ENCODE assay signal across 22 cellular contexts in the genomic region with DNA sequence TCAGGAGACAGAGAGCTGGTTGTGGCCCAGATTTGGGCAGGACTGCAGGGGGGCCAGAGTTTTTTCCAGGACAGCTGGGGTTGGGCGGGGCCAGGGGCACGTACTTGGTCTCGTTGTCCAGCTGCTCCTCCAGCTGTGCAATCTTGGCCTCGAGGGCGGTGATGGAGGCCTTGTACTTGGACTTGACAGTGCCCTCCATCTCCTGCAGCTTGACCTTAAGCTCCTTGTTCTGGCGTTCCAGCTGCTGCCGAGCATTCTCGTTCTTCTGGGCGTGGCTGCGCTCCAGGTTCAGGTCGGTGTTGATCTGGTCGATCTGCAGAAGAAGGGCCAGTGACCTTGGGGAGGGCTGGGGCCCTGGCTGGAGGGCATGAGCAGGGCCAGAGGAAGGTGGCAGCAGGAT. TPM values are rescaled to one million over a fixed set of nuclear protein-coding genes. Genes with fewer than 3 reads are reported as not detected.
DNase-seq lines count a peak whose midpoint lies in the region; ATAC-seq and TF ChIP-seq lines count a peak whose summit lies in the region.
"Had no signal": no experiment of that assay in that cellular context is flagged by ENCODE, and none has a peak within 500 bp of the region (broad histone marks: within the 10 kb centered on the region; RNA-seq: fewer than 3 reads in every experiment).

No MANE protein-coding gene starts in this region.

- H3K27ac ChIP-seq in heart right ventricle (peak overlapping the region in 7 of 10 donors; percentile 32 to 73 (median 71)), rectal smooth muscle tissue (ENCODE audit: low read depth, low read length) (peak overlapping the region; percentile 92), transverse colon (peak overlapping the region; percentile 63 to 81 (median 74)), lower lobe of right lung (no peak overlapping the region)
- H3K27ac ChIP-seq in CD4-positive, alpha-beta T cell (ENCODE audit: low read depth, low read length), result no peak overlapping the region

- H3K27me3 ChIP-seq in heart right ventricle (no peaks in the 10 kb centered on the region), rectal smooth muscle tissue (ENCODE audit: control insufficient read depth, insufficient read depth, low read length) (no peaks in the 10 kb centered on the region), transverse colon (no peaks in the 10 kb centered on the region), lower lobe of right lung (ENCODE audit: low read depth) (no peaks in the 10 kb centered on the region)
- H3K27me3 ChIP-seq in CD4-positive, alpha-beta T cell (ENCODE audit: control insufficient read depth, insufficient read depth, low read length), result no peaks in the 10 kb centered on the region
- H3K27me3 ChIP-seq: BE2C had no signal

- CTCF ChIA-PET in CD4-positive, alpha-beta T cell (lab: Charles Lee), result interaction anchor here (0.8 to 2.8 kb wide), 2 partner anchors 16 to 202 kb away, joined by 3 to 13 read pairs; no protein-coding TSS in a partner anchor

- no peak for TF ChIP-seq CTCF in heart right ventricle (IDR thresholded peaks at IDR 0.05)
- no peak for TF ChIP-seq CTCF in transverse colon (IDR thresholded peaks at IDR 0.05)
- TF ChIP-seq CTCF in CD4-positive, alpha-beta T cell (IDR thresholded peaks at IDR 0.05), result no peak
- TF ChIP-seq CTCF in lower lobe of right lung (IDR thresholded peaks at IDR 0.05), result no peak

- H3K27me3 Mint-ChIP-seq in activated T-cell treated with anti-CD3 and anti-CD28 coated beads, Interleukin-2, amount 50 U/mL, for 72 hours (ENCODE audit: low read depth), result no peaks in the 10 kb centered on the region
- H3K27me3 Mint-ChIP-seq in CD4-positive, alpha-beta T cell, result no peaks in the 10 kb centered on the region
- H3K27me3 Mint-ChIP-seq: activated B cell treated with CpG ODN at 0.5 μM for 24 hours; activated CD8-positive, alpha-beta T cell treated with anti-CD3 and anti-CD28 coated beads for 36 hours; activated naive CD4-positive, alpha-beta T cell treated with anti-CD3 and anti-CD28 coated beads, Interleukin-2, amount 50 U/mL, for 24 hours had no signal

- H3K27ac Mint-ChIP-seq in activated T-cell treated with anti-CD3 and anti-CD28 coated beads, Interleukin-2, amount 50 U/mL, for 72 hours, result peak overlapping the region; percentile 73
- H3K27ac Mint-ChIP-seq in CD4-positive, alpha-beta T cell, result no peak overlapping the region
- H3K27ac Mint-ChIP-seq: activated B cell treated with CpG ODN at 0.5 μM for 24 hours; activated CD8-positive, alpha-beta T cell treated with anti-CD3 and anti-CD28 coated beads for 36 hours had no signal

- in situ Hi-C loops in transverse colon (cut with MboI; ENCODE audit: low pct_ligation_motif_present in 1 of 4, low pct_unique_long_range_greater_than_20kb in 1 of 4, low sequenced_read_pairs in 3 of 4), result loop anchor here in 1 of 4 donors (10.0 kb wide), 2 partner anchors 60 to 90 kb away; no protein-coding TSS in a partner anchor

- ATAC-seq in activated T-cell treated with anti-CD3 and anti-CD28 coated beads, Interleukin-2, amount 50 U/mL, for 72 hours (replicated peaks in 1 of 2), result no peak
- ATAC-seq in heart right ventricle (peak in 2 of 8 donors; percentile 4 to 8), lower lobe of right lung (no peak)
- ATAC-seq in CD4-positive, alpha-beta T cell (ENCODE audit: poor library complexity), result no peak
- ATAC-seq: activated CD8-positive, alpha-beta T cell treated with anti-CD3 and anti-CD28 coated beads for 36 hours had no signal

- no peak overlapping the region for H3K4me3 Mint-ChIP-seq in activated T-cell treated with anti-CD3 and anti-CD28 coated beads, Interleukin-2, amount 50 U/mL, for 72 hours
- no peak overlapping the region for H3K4me3 Mint-ChIP-seq in CD4-positive, alpha-beta T cell
- H3K4me3 Mint-ChIP-seq: activated B cell treated with CpG ODN at 0.5 μM for 24 hours; activated CD8-positive, alpha-beta T cell treated with anti-CD3 and anti-CD28 coated beads for 36 hours; activated naive CD4-positive, alpha-beta T cell treated with anti-CD3 and anti-CD28 coated beads, Interleukin-2, amount 50 U/mL, for 24 hours had no signal

- 69% methylated on average over 12 of the region's 12 CpGs for WGBS in heart right ventricle, 2 donors
- WGBS in transverse colon (ENCODE audit: low coverage in 1 of 2), 2 donors, result 67% methylated on average over 12 of the region's 12 CpGs; no CpG with 5 or more reads in 1 of the 2 donors

- intact Hi-C loops in heart right ventricle (cut with DNase I), result no loop called here
- intact Hi-C loops in transverse colon (cut with DNase I; ENCODE audit: low total_unique reads), result no loop called here
- intact Hi-C loops in CD4-positive, alpha-beta T cell (cut with DNase I, micrococcal nuclease), result no loop called here
- intact Hi-C loops in lower lobe of right lung (cut with DNase I), result no loop called here

- H3K4me3 ChIP-seq in heart right ventricle (no peak overlapping the region), rectal smooth muscle tissue (ENCODE audit: low read length) (no peak overlapping the region), transverse colon (no peak overlapping the region), lower lobe of right lung (no peak overlapping the region)

- H3K4me1 ChIP-seq in heart right ventricle, result peaks cover 0 to 32% (median 13%) of the 10 kb centered on the region in 9 donors
- H3K4me1 ChIP-seq in rectal smooth muscle tissue (ENCODE audit: control insufficient read depth, insufficient read depth, low read length), result peaks cover 4% of the 10 kb centered on the region
- H3K4me1 ChIP-seq in transverse colon, result peaks cover 0 to 10% (median 3%) of the 10 kb centered on the region in 4 donors
- peaks cover 14% of the 10 kb centered on the region for H3K4me1 ChIP-seq in lower lobe of right lung
- H3K4me1 ChIP-seq: BE2C had no signal

- POLR2A ChIA-PET in CD4-positive, alpha-beta T cell (lab: Charles Lee), result interaction anchor here (1.9 kb wide), 1 partner anchor 13 kb away, joined by 6 read pairs; no protein-coding TSS in a partner anchor

- no peak for TF ChIP-seq POLR2A in transverse colon (IDR thresholded peaks at IDR 0.05)

- peaks cover 6% of the 10 kb centered on the region for H3K4me1 Mint-ChIP-seq in activated T-cell treated with anti-CD3 and anti-CD28 coated beads, Interleukin-2, amount 50 U/mL, for 72 hours (ENCODE audit: low read depth)
- H3K4me1 Mint-ChIP-seq in CD4-positive, alpha-beta T cell (ENCODE audit: low read depth), result peaks cover 33% of the 10 kb centered on the region
- H3K4me1 Mint-ChIP-seq: activated B cell treated with CpG ODN at 0.5 μM for 24 hours had no signal

- DNase-seq in activated T-cell treated with anti-CD3 and anti-CD28 coated beads, Interleukin-2, amount 50 U/mL, for 72 hours, result no peak
- DNase-seq in activated T-cell treated with anti-CD3 and anti-CD28 coated beads, Interleukin-2, amount 50 U/mL, for 1 hour, result no peak
- DNase-seq in heart right ventricle, result no peak
- DNase-seq in transverse colon, result no peak
- DNase-seq in activated naive CD4-positive, alpha-beta T cell treated with Interleukin-2 at 50 U/mL for 16 hours, result no peak
- no peak for DNase-seq in CD4-positive, alpha-beta T cell
- DNase-seq in lower lobe of right lung, result no peak
- DNase-seq: activated B cell treated with CpG ODN at 0.5 μM for 24 hours; activated CD8-positive, alpha-beta T cell treated with anti-CD3 and anti-CD28 coated beads for 36 hours; BE2C; effector memory CD4-positive, alpha-beta T cell; EL; NCI-H1048; NCI-H2081; NCI-H446; nucleus accumbens; stimulated activated CD4-positive, alpha-beta T cell treated with anti-CD3 and anti-CD28 coated beads, Interleukin-1b, Interleukin-23, amount 100 ng/mL, for 48 hours; stimulated activated naive CD4-positive, alpha-beta T cell treated with Interleukin-2 at 50 U/mL for 16 hours; T-helper 9 cell had no signal

- H3K9ac ChIP-seq in rectal smooth muscle tissue (ENCODE audit: low read length), result no peak overlapping the region
- H3K9ac ChIP-seq: SK-N-SH had no signal

- H3K9me3 ChIP-seq in heart right ventricle, result no peaks in the 10 kb centered on the region
- no peaks in the 10 kb centered on the region for H3K9me3 ChIP-seq in transverse colon
- no peaks in the 10 kb centered on the region for H3K9me3 ChIP-seq in CD4-positive, alpha-beta T cell (ENCODE audit: control insufficient read depth, low read length)
- no peaks in the 10 kb centered on the region for H3K9me3 ChIP-seq in lower lobe of right lung
- H3K9me3 ChIP-seq: BE2C, SK-N-SH had no signal

- H3K36me3 ChIP-seq in heart right ventricle, result peaks cover 22 to 100% (median 88%) of the 10 kb centered on the region in 9 donors
- peaks cover 84% of the 10 kb centered on the region for H3K36me3 ChIP-seq in rectal smooth muscle tissue (ENCODE audit: control insufficient read depth, insufficient read depth, low read length)
- H3K36me3 ChIP-seq in transverse colon, result peaks cover 0 to 88% (median 49%) of the 10 kb centered on the region in 4 donors
- H3K36me3 ChIP-seq in lower lobe of right lung, result peaks cover 99% of the 10 kb centered on the region

- no peak for TF ChIP-seq EP300 in transverse colon (IDR thresholded peaks at IDR 0.05; ENCODE audit: low read depth)

- H3K36me3 Mint-ChIP-seq in activated T-cell treated with anti-CD3 and anti-CD28 coated beads, Interleukin-2, amount 50 U/mL, for 72 hours (ENCODE audit: insufficient read depth in 2 of 2), result peaks cover 22 to 43% of the 10 kb centered on the region in 2 donors
- H3K36me3 Mint-ChIP-seq in CD4-positive, alpha-beta T cell (ENCODE audit: low read depth), result peaks cover 91% of the 10 kb centered on the region

- no peaks in the 10 kb centered on the region for H3K9me3 Mint-ChIP-seq in activated T-cell treated with anti-CD3 and anti-CD28 coated beads, Interleukin-2, amount 50 U/mL, for 72 hours
- no peaks in the 10 kb centered on the region for H3K9me3 Mint-ChIP-seq in CD4-positive, alpha-beta T cell
- H3K9me3 Mint-ChIP-seq: activated B cell treated with CpG ODN at 0.5 μM for 24 hours; activated CD8-positive, alpha-beta T cell treated with anti-CD3 and anti-CD28 coated beads for 36 hours; activated naive CD4-positive, alpha-beta T cell treated with anti-CD3 and anti-CD28 coated beads, Interleukin-2, amount 50 U/mL, for 24 hours had no signal

RNA-seq across cellular contexts. Expression of a gene that starts 32.1 kb away (rescaled TPM):
- 10 to 100 TPM; 32.7 to 44.5 TPM for total RNA-seq in activated T-cell treated with anti-CD3 and anti-CD28 coated beads, Interleukin-2, amount 50 U/mL, for 72 hours
- total RNA-seq in heart right ventricle, result 100 to 1,000 TPM in 1 of 10 donors, 10 to 100 TPM in 8, 1 to 10 TPM in 1; 9.8 to 121 (median 16.4) TPM
- polyA plus RNA-seq in heart right ventricle, result 10 to 100 TPM; 18.3 to 18.7 TPM
- total RNA-seq in transverse colon, result 10 to 100 TPM in 3 of 4 donors, 1 to 10 TPM in 1; 2.2 to 19.5 (median 14.7) TPM
- 1 to 10 TPM; 6.4 to 7.3 TPM for total RNA-seq in CD4-positive, alpha-beta T cell
- total RNA-seq in lower lobe of right lung, result 85.8 TPM

RNA-seq across cellular contexts. Expression of a gene that starts 45.7 kb away (rescaled TPM):
- 10 to 100 TPM; 64.5 to 69.5 TPM for total RNA-seq in activated T-cell treated with anti-CD3 and anti-CD28 coated beads, Interleukin-2, amount 50 U/mL, for 72 hours
- 100 to 1,000 TPM in 1 of 10 donors, 10 to 100 TPM in 9; 30.9 to 215 (median 53.3) TPM for total RNA-seq in heart right ventricle
- polyA plus RNA-seq in heart right ventricle, result 10 to 100 TPM; 28.6 to 55.5 TPM
- 100 to 1,000 TPM in 1 of 4 donors, 10 to 100 TPM in 2, 1 to 10 TPM in 1; 3.8 to 142 (median 47.8) TPM for total RNA-seq in transverse colon
- 10 to 100 TPM; 17.8 to 21.8 TPM for total RNA-seq in CD4-positive, alpha-beta T cell
- total RNA-seq in lower lobe of right lung, result 56.0 TPM

Comparison
In these comparisons a context has a peak if more than half of its experiments do, and no peak if none do; other contexts are left out.
1. H3K27ac ChIP-seq: peak in heart right ventricle (7 of 10), rectal smooth muscle tissue (single experiment) and transverse colon (4 of 4); none in CD4-positive, alpha-beta T cell (single experiment) and lower lobe of right lung (single experiment).